ENCODE assay signal across 26 cellular contexts in the genomic region with DNA sequence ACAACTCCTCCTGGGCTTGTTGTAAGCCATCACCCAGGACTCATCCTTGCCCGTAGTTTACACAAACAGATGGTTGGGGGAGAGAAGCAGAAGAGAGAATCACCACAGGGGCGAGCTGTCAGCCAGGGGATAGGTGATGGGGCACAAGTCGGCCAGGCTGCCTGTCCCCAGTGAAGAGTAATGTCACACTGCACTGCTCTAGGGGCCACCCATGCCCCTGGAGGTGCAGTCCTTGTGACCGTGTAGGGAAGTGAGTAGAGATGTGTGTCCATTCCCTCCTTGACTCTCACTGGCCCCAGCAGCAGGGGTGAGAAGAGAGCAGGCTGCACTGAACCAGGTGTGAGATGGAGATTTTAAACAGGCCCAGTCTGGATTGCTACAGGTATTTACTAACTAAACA. TPM values are rescaled to one million over a fixed set of nuclear protein-coding genes. Genes with fewer than 3 reads are reported as not detected.
"Had no signal": no experiment of that assay in that cellular context is flagged by ENCODE, and none has a peak within 500 bp of the region (broad histone marks: within the 10 kb centered on the region; RNA-seq: fewer than 3 reads in every experiment).

No MANE protein-coding gene starts in this region.

- H3K27ac ChIP-seq: breast epithelium, neutrophil, ovary, prostate gland, sigmoid colon, thoracic aorta, uterus had no signal

- H3K4me1 ChIP-seq: breast epithelium, prostate gland, sigmoid colon, uterus had no signal

- H3K9me3 ChIP-seq: breast epithelium, neutrophil, ovary, prostate gland, sigmoid colon, thoracic aorta, uterus had no signal

- H3K27me3 ChIP-seq: breast epithelium, ovary, sigmoid colon, uterus had no signal

- H3K4me3 ChIP-seq: breast epithelium, ovary, prostate gland, sigmoid colon, smooth muscle cell, thoracic aorta, uterus had no signal

- H3K4me2 ChIP-seq: smooth muscle cell had no signal

- DNase-seq: activated CD4-positive, alpha-beta T cell treated with anti-CD3 and anti-CD28 coated beads for 36 hours; activated CD4-positive, CD25-positive, alpha-beta regulatory T cell; activated CD8-positive, alpha-beta memory T cell treated with anti-CD3 and anti-CD28 coated beads, Interleukin-2, amount 10 ng/mL, durations not matched to agents 7 days and 5 days; activated CD8-positive, alpha-beta T cell treated with anti-CD3 and anti-CD28 coated beads, Interleukin-2, amount 10 ng/mL, durations not matched to agents 7 days and 5 days; activated naive CD4-positive, alpha-beta T cell; dermis blood vessel endothelial cell; effector CD4-positive, alpha-beta T cell; left ventricle myocardium superior; naive B cell; nephron progenitor cell; ovary; retina; sigmoid colon; stimulated activated CD4-positive, alpha-beta T cell treated with anti-CD3 and anti-CD28 coated beads, Interleukin-15, amount 100 ng/mL, for 24 hours; stimulated activated naive CD4-positive, alpha-beta T cell treated with Interleukin-2 at 50 U/mL for 16 hours; trophoblast cell; uterus had no signal

- H3K36me3 ChIP-seq: breast epithelium, neutrophil, ovary, prostate gland, sigmoid colon, thoracic aorta, uterus had no signal

- ATAC-seq: activated CD4-positive, alpha-beta T cell treated with anti-CD3 and anti-CD28 coated beads for 36 hours; activated CD8-positive, alpha-beta memory T cell treated with anti-CD3 and anti-CD28 coated beads, Interleukin-2, amount 10 ng/mL, durations not matched to agents 7 days and 5 days; activated CD8-positive, alpha-beta T cell treated with anti-CD3 and anti-CD28 coated beads, Interleukin-2, amount 10 ng/mL, durations not matched to agents 7 days and 5 days; activated naive CD4-positive, alpha-beta T cell treated with anti-CD3 and anti-CD28 coated beads, Interleukin-2, amount 50 U/mL, for 72 hours; left ventricle myocardium superior had no signal

RNA-seq across cellular contexts. Expression of a gene that starts 17.1 kb away (rescaled TPM):
- total RNA-seq: activated CD4-positive, alpha-beta T cell treated with anti-CD3 and anti-CD28 coated beads for 36 hours; activated CD8-positive, alpha-beta memory T cell treated with anti-CD3 and anti-CD28 coated beads, Interleukin-2, amount 10 ng/mL, durations not matched to agents 7 days and 5 days; activated CD8-positive, alpha-beta T cell treated with anti-CD3 and anti-CD28 coated beads, Interleukin-2, amount 10 ng/mL, durations not matched to agents 7 days and 5 days; activated naive CD4-positive, alpha-beta T cell treated with anti-CD3 and anti-CD28 coated beads, Interleukin-2, amount 50 U/mL, for 72 hours; dermis blood vessel endothelial cell; frontal cortex; lung microvascular endothelial cell; T-helper 1 cell treated with Interleukin-12 subunit alpha and Interleukin-12 subunit beta and Interleukin-4 antibody, amounts not matched to agents 30 ng/mL and 1 ng/mL, for 36 hours had no signal

RNA-seq across cellular contexts. Expression of a gene that starts 33.6 kb away (rescaled TPM):
- total RNA-seq: activated CD8-positive, alpha-beta memory T cell treated with anti-CD3 and anti-CD28 coated beads, Interleukin-2, amount 10 ng/mL, durations not matched to agents 7 days and 5 days; breast epithelium; T-helper 1 cell treated with Interleukin-12 subunit alpha and Interleukin-12 subunit beta and Interleukin-4 antibody, amounts not matched to agents 30 ng/mL and 1 ng/mL, for 36 hours; thoracic aorta had no signal
